Comparison of ENCODE assay signal across 28 cellular contexts in genomic region chr22:39296535-39296934, GRCh38. TPM values are rescaled to one million over a fixed set of nuclear protein-coding genes. Genes with fewer than 3 reads are reported as not detected.
DNase-seq lines count a peak whose midpoint lies in the region; ATAC-seq and TF ChIP-seq lines count a peak whose summit lies in the region.
"Had no signal": no experiment of that assay in that cellular context is flagged by ENCODE, and none has a peak within 500 bp of the region (broad histone marks: within the 10 kb centered on the region; RNA-seq: fewer than 3 reads in every experiment).

No MANE protein-coding gene starts in this region.

- no peak for ATAC-seq in IMR-90 (ENCODE audit: low read depth)
- no peak for ATAC-seq in WTC11
- no peak for ATAC-seq in stimulated activated effector memory CD8-positive, alpha-beta T cell treated with anti-CD3 and anti-CD28 coated beads, Interleukin-12 subunit alpha, Interleukin-12 subunit beta, amount 100 ng/mL, for 72 hours
- no peak for ATAC-seq in upper lobe of left lung (ENCODE audit: low FRiP score in 2 of 2)
- no peak for ATAC-seq in stimulated activated naive CD8-positive, alpha-beta T cell treated with anti-CD3 and anti-CD28 coated beads, Interleukin-15, amount 100 ng/mL, for 72 hours
- ATAC-seq in HG02938 (IDR thresholded peaks at IDR 0.05; ENCODE audit: unreplicated experiment), result no peak
- ATAC-seq: sciatic nerve, T-cell had no signal

- no peaks in the 10 kb centered on the region for H3K27me3 ChIP-seq in IMR-90 (ENCODE audit: control insufficient read depth, insufficient read depth, low read length)
- H3K27me3 ChIP-seq in mesenchymal stem cell (ENCODE audit: control insufficient read depth in 1 of 2, insufficient read depth in 1 of 2, low read length in 2 of 2), result peaks cover 0 to 50% of the 10 kb centered on the region in 2 experiments
- H3K27me3 ChIP-seq in upper lobe of left lung, result no peaks in the 10 kb centered on the region
- H3K27me3 ChIP-seq: BLaER1, thyroid gland had no signal

- DNase-seq in IMR-90 (no peak), WTC11 (ENCODE audit: low spot score) (no peak), mesenchymal stem cell (no peak), upper lobe of left lung (no peak), NOMO-1 treated with dmso at 0.1 percent for 144 hours (lab: John Stamatoyannopoulos, UW; ENCODE audit: unreplicated experiment) (no peak)
- DNase-seq in stimulated activated effector memory CD8-positive, alpha-beta T cell treated with anti-CD3 and anti-CD28 coated beads, Interleukin-12 subunit alpha, Interleukin-12 subunit beta, amount 100 ng/mL, for 72 hours (ENCODE audit: low spot score in 2 of 2), result no peak
- no peak for DNase-seq in stimulated activated naive CD8-positive, alpha-beta T cell treated with anti-CD3 and anti-CD28 coated beads, Interleukin-15, amount 100 ng/mL, for 72 hours
- DNase-seq: activated B cell treated with CpG ODN at 0.5 μM for 24 hours; activated CD4-positive, alpha-beta T cell treated with anti-CD3 and anti-CD28 coated beads, Interleukin-2, amount 10 ng/mL, durations not matched to agents 7 days and 5 days; activated gamma-delta T cell treated with Interleukin-2 at 50 U/mL for 16 hours; activated naive CD8-positive, alpha-beta T cell treated with anti-CD3 and anti-CD28 coated beads, Interleukin-2, amount 10 ng/mL, durations not matched to agents 7 days and 5 days; activated T-cell treated with anti-CD3 and anti-CD28 coated beads, Interleukin-2, amount 50 U/mL, for 24 hours; dermis blood vessel endothelial cell; foreskin melanocyte; HCEC 1CT; Karpas-422; MV-4-11; NCI-H1436; NCI-H82; stimulated activated CD8-positive, alpha-beta memory T cell treated with anti-CD3 and anti-CD28 coated beads, Interleukin-4, amount 100 ng/mL, for 48 hours; T-cell; thyroid gland had no signal

- in situ Hi-C loops in IMR-90 (cut with MboI; ENCODE audit: low sequenced_read_pairs), result no loop called here

- no peak overlapping the region for H3K14ac ChIP-seq in IMR-90 (replicated peaks; ENCODE audit: low read depth, low read length)
- H3K14ac ChIP-seq in mesenchymal stem cell (ENCODE audit: low read length in 2 of 2), result no peak overlapping the region

- H3K23ac ChIP-seq in IMR-90 (ENCODE audit: low read depth, low read length) (no peak overlapping the region), mesenchymal stem cell (ENCODE audit: low read length in 2 of 2) (no peak overlapping the region)

- H4K8ac ChIP-seq in IMR-90 (ENCODE audit: low read depth in 2 of 2, low read length in 2 of 2), result no peak overlapping the region
- no peak overlapping the region for H4K8ac ChIP-seq in mesenchymal stem cell (ENCODE audit: low read length)

- no peak overlapping the region for H3K56ac ChIP-seq in IMR-90 (ENCODE audit: extremely low read depth, insufficient read depth, low read length)

- H3K18ac ChIP-seq in IMR-90 (ENCODE audit: low read depth, low read length), result no peak overlapping the region
- H3K18ac ChIP-seq in mesenchymal stem cell (ENCODE audit: low read depth in 1 of 2, low read length in 2 of 2), result peak overlapping the region in 1 of 2 experiments; percentile 1

- H3K4me3 ChIP-seq in IMR-90 (ENCODE audit: insufficient read depth, low read depth, low read length) (no peak overlapping the region), mesenchymal stem cell (ENCODE audit: insufficient read depth in 1 of 2, low read depth in 1 of 2, low read length in 2 of 2) (no peak overlapping the region), upper lobe of left lung (no peak overlapping the region)
- H3K4me3 ChIP-seq: BLaER1, GM12878, lung, thyroid gland had no signal

- H4K5ac ChIP-seq in IMR-90 (ENCODE audit: low read depth, low read length), result no peak overlapping the region

- no TSS peak for BruUV-seq in IMR-90 (replicated peaks; lab: Mats Ljungman, UMichigan)

- H2BK5ac ChIP-seq in IMR-90 (ENCODE audit: low read depth, low read length, poor library complexity, severe bottlenecking) (no peak overlapping the region), mesenchymal stem cell (ENCODE audit: low read depth, low read length, poor library complexity, severe bottlenecking) (peak overlapping the region; percentile 46)

- H3K4me2 ChIP-seq in IMR-90 (ENCODE audit: low read depth, low read length), result no peak overlapping the region
- H3K4me2 ChIP-seq in mesenchymal stem cell (ENCODE audit: low read length, poor library complexity, severe bottlenecking), result no peak overlapping the region

- intact Hi-C loops in IMR-90 (cut with micrococcal nuclease), result no loop called here

- H3K9ac ChIP-seq in IMR-90 (ENCODE audit: low read depth, low read length), result no peak overlapping the region
- no peak overlapping the region for H3K9ac ChIP-seq in mesenchymal stem cell (ENCODE audit: low read length)

- no peaks in the 10 kb centered on the region for H3K79me1 ChIP-seq in IMR-90 (ENCODE audit: low read depth in 1 of 2, low read length in 2 of 2)
- H3K79me1 ChIP-seq in mesenchymal stem cell (replicated peaks; ENCODE audit: low read length, poor library complexity, severe bottlenecking), result no peaks in the 10 kb centered on the region

- no CpG with 5 or more reads among the region's 6 CpGs for WGBS in IMR-90 (ENCODE audit: extremely low coverage in 2 of 2, insufficient read length in 1 of 2), 2 experiments
- 88% methylated on average over 6 of the region's 6 CpGs for WGBS in mesenchymal stem cell
- WGBS in upper lobe of left lung, 2 donors, result 77 to 81% methylated on average over 5 to 6 of the region's 6 CpGs

- H2BK15ac ChIP-seq in IMR-90 (ENCODE audit: low read depth, low read length) (no peak overlapping the region), mesenchymal stem cell (ENCODE audit: low read depth, poor library complexity, severe bottlenecking) (peak overlapping the region; percentile 2)

- H4K91ac ChIP-seq in IMR-90 (ENCODE audit: insufficient read depth, low read depth, low read length) (0 out of 2 replicates have a peak overlapping the region, but pooled peaks have one; percentile 61), mesenchymal stem cell (ENCODE audit: low read length) (no peak overlapping the region)

- CTCF ChIA-PET in IMR-90 (lab: Yijun Ruan, JAX), result no interaction called here
- CTCF ChIA-PET in WTC11 (lab: Charles Lee), result interaction anchor here (0.9 to 4.4 kb wide), 10 partner anchors 10 to 528 kb away, joined by 3 to 30 read pairs (median 6); no protein-coding TSS in a partner anchor

- H3K27me3 Mint-ChIP-seq in WTC11 (ENCODE audit: low read depth), result no peaks in the 10 kb centered on the region; the same call in 1 of the 2 replicates
- H3K27me3 Mint-ChIP-seq in stimulated activated naive CD8-positive, alpha-beta T cell treated with anti-CD3 and anti-CD28 coated beads, Interleukin-15, amount 100 ng/mL, for 72 hours, result peaks cover 46% of the 10 kb centered on the region
- H3K27me3 Mint-ChIP-seq: activated B cell treated with CpG ODN at 0.5 μM for 24 hours had no signal

- peaks cover 45% of the 10 kb centered on the region for H3K4me1 Mint-ChIP-seq in WTC11
- H3K4me1 Mint-ChIP-seq in stimulated activated effector memory CD8-positive, alpha-beta T cell treated with anti-CD3 and anti-CD28 coated beads, Interleukin-12 subunit alpha, Interleukin-12 subunit beta, amount 100 ng/mL, for 72 hours, result peaks cover 19% of the 10 kb centered on the region
- H3K4me1 Mint-ChIP-seq in stimulated activated naive CD8-positive, alpha-beta T cell treated with anti-CD3 and anti-CD28 coated beads, Interleukin-15, amount 100 ng/mL, for 72 hours, result peaks cover 24% of the 10 kb centered on the region

- no peak for TF ChIP-seq RAD21 in IMR-90 (IDR thresholded peaks at IDR 0.05; ENCODE audit: low read length)

- H2BK20ac ChIP-seq in IMR-90 (ENCODE audit: low read depth, low read length), result no peak overlapping the region

- H3K4ac ChIP-seq in IMR-90 (ENCODE audit: low read depth, low read length) (peak overlapping the region; percentile 36; the same call in 1 of the 2 replicates), mesenchymal stem cell (ENCODE audit: low read depth in 1 of 2, low read length in 2 of 2) (no peak overlapping the region)

- H2AFZ ChIP-seq in IMR-90 (replicated peaks; ENCODE audit: low read length, poor library complexity), result no peak overlapping the region
- H2AFZ ChIP-seq in mesenchymal stem cell (ENCODE audit: low read depth, low read length), result no peak overlapping the region

- H2AK9ac ChIP-seq in IMR-90 (replicated peaks; ENCODE audit: low read depth, low read length, poor library complexity), result no peak overlapping the region

- H3K27ac ChIP-seq in IMR-90 (ENCODE audit: insufficient read depth, low read length), result no peak overlapping the region
- no peak overlapping the region for H3K27ac ChIP-seq in mesenchymal stem cell (ENCODE audit: low read length, poor library complexity, severe bottlenecking)
- H3K27ac ChIP-seq in upper lobe of left lung, result no peak overlapping the region

- H3K36me3 ChIP-seq in IMR-90 (ENCODE audit: control insufficient read depth, insufficient read depth, low read length) (no peaks in the 10 kb centered on the region), mesenchymal stem cell (ENCODE audit: control insufficient read depth in 1 of 2, insufficient read depth in 2 of 2, low read depth in 1 of 2, low read length in 2 of 2) (no peaks in the 10 kb centered on the region), upper lobe of left lung (no peaks in the 10 kb centered on the region)
- H3K36me3 ChIP-seq: BLaER1, thyroid gland had no signal

- dilution Hi-C loops in IMR-90 (cut with HindIII; ENCODE audit: low sequenced_read_pairs, unreplicated experiment), result no loop called here

- 0 out of 2 replicates have a peak overlapping the region, but pooled peaks have one; percentile 71 for H3K27ac Mint-ChIP-seq in WTC11
- H3K27ac Mint-ChIP-seq in stimulated activated effector memory CD8-positive, alpha-beta T cell treated with anti-CD3 and anti-CD28 coated beads, Interleukin-12 subunit alpha, Interleukin-12 subunit beta, amount 100 ng/mL, for 72 hours, result peak overlapping the region; percentile 32
- no peak overlapping the region for H3K27ac Mint-ChIP-seq in stimulated activated naive CD8-positive, alpha-beta T cell treated with anti-CD3 and anti-CD28 coated beads, Interleukin-15, amount 100 ng/mL, for 72 hours
- H3K27ac Mint-ChIP-seq: activated B cell treated with CpG ODN at 0.5 μM for 24 hours; activated CD4-positive, alpha-beta T cell treated with anti-CD3 and anti-CD28 coated beads, Interleukin-2, amount 10 ng/mL, durations not matched to agents 7 days and 5 days; activated naive CD8-positive, alpha-beta T cell treated with anti-CD3 and anti-CD28 coated beads, Interleukin-2, amount 10 ng/mL, durations not matched to agents 7 days and 5 days; activated T-cell treated with anti-CD3 and anti-CD28 coated beads, Interleukin-2, amount 50 U/mL, for 24 hours; T-cell had no signal

- TF ChIP-seq POLR2A in IMR-90 (IDR thresholded peaks at IDR 0.05; ENCODE audit: low read depth, low read length) (no peak), upper lobe of left lung (IDR thresholded peaks at IDR 0.05) (no peak)

- POLR2A ChIA-PET in IMR-90 (lab: Charles Lee; ENCODE audit: unreplicated experiment) (no interaction called here), WTC11 (lab: Charles Lee) (no interaction called here)

- no peak for TF ChIP-seq EP300 in upper lobe of left lung (IDR thresholded peaks at IDR 0.05)

- no peaks in the 10 kb centered on the region for H3K9me3 ChIP-seq in IMR-90 (ENCODE audit: control insufficient read depth, insufficient read depth, low read length)
- H3K9me3 ChIP-seq in mesenchymal stem cell (ENCODE audit: control insufficient read depth, low read length), result no peaks in the 10 kb centered on the region
- H3K9me3 ChIP-seq in upper lobe of left lung, result no peaks in the 10 kb centered on the region
- H3K9me3 ChIP-seq: BLaER1, thyroid gland had no signal

- no peak overlapping the region for H2AK5ac ChIP-seq in IMR-90 (ENCODE audit: low read depth, low read length)
- H2AK5ac ChIP-seq in mesenchymal stem cell (ENCODE audit: low read length, severe bottlenecking), result peak overlapping the region; percentile 6

- no peaks in the 10 kb centered on the region; the same call in 1 of the 2 replicates for H3K9me3 Mint-ChIP-seq in WTC11
- no peaks in the 10 kb centered on the region for H3K9me3 Mint-ChIP-seq in stimulated activated effector memory CD8-positive, alpha-beta T cell treated with anti-CD3 and anti-CD28 coated beads, Interleukin-12 subunit alpha, Interleukin-12 subunit beta, amount 100 ng/mL, for 72 hours
- H3K9me3 Mint-ChIP-seq in stimulated activated naive CD8-positive, alpha-beta T cell treated with anti-CD3 and anti-CD28 coated beads, Interleukin-15, amount 100 ng/mL, for 72 hours, result no peaks in the 10 kb centered on the region
- H3K9me3 Mint-ChIP-seq: activated B cell treated with CpG ODN at 0.5 μM for 24 hours; activated CD4-positive, alpha-beta T cell treated with anti-CD3 and anti-CD28 coated beads, Interleukin-2, amount 10 ng/mL, durations not matched to agents 7 days and 5 days; activated naive CD8-positive, alpha-beta T cell treated with anti-CD3 and anti-CD28 coated beads, Interleukin-2, amount 10 ng/mL, durations not matched to agents 7 days and 5 days; activated T-cell treated with anti-CD3 and anti-CD28 coated beads, Interleukin-2, amount 50 U/mL, for 24 hours; central memory CD8-positive, alpha-beta T cell; T-cell had no signal

- H3K9me1 ChIP-seq in IMR-90 (ENCODE audit: insufficient read depth, low read length), result 0 out of 2 replicates have a peak, but pooled peaks cover 6% of the 10 kb centered on the region

- no peak overlapping the region for H3K4me3 Mint-ChIP-seq in WTC11
- H3K4me3 Mint-ChIP-seq in stimulated activated effector memory CD8-positive, alpha-beta T cell treated with anti-CD3 and anti-CD28 coated beads, Interleukin-12 subunit alpha, Interleukin-12 subunit beta, amount 100 ng/mL, for 72 hours, result no peak overlapping the region
- no peak overlapping the region for H3K4me3 Mint-ChIP-seq in stimulated activated naive CD8-positive, alpha-beta T cell treated with anti-CD3 and anti-CD28 coated beads, Interleukin-15, amount 100 ng/mL, for 72 hours
- H3K4me3 Mint-ChIP-seq: activated B cell treated with CpG ODN at 0.5 μM for 24 hours; activated CD4-positive, alpha-beta T cell treated with anti-CD3 and anti-CD28 coated beads, Interleukin-2, amount 10 ng/mL, durations not matched to agents 7 days and 5 days; activated naive CD8-positive, alpha-beta T cell treated with anti-CD3 and anti-CD28 coated beads, Interleukin-2, amount 10 ng/mL, durations not matched to agents 7 days and 5 days; activated T-cell treated with anti-CD3 and anti-CD28 coated beads, Interleukin-2, amount 50 U/mL, for 24 hours; central memory CD8-positive, alpha-beta T cell; T-cell had no signal

- peak overlapping the region in 1 of 2 experiments; percentile 19 for H2BK12ac ChIP-seq in mesenchymal stem cell (ENCODE audit: low read length in 2 of 2)

- TF ChIP-seq CTCF in IMR-90 (conservative IDR thresholded peaks at IDR 0.05; ENCODE audit: low read depth, low read length), result no peak
- TF ChIP-seq CTCF in WTC11 (IDR thresholded peaks at IDR 0.05), result no peak
- TF ChIP-seq CTCF in upper lobe of left lung (IDR thresholded peaks at IDR 0.05), result no peak

- H4K20me1 ChIP-seq in IMR-90 (ENCODE audit: insufficient read depth, low read length), result no peaks in the 10 kb centered on the region

- H3K4me1 ChIP-seq in IMR-90 (ENCODE audit: control insufficient read depth, insufficient read depth, low read length) (peaks cover 22% of the 10 kb centered on the region), mesenchymal stem cell (ENCODE audit: control insufficient read depth, insufficient read depth, low read depth, low read length) (peaks cover 58% of the 10 kb centered on the region), upper lobe of left lung (peaks cover 50 to 62% (median 52%) of the 10 kb centered on the region in 4 donors)

- H3K36me3 Mint-ChIP-seq in WTC11, result no peaks in the 10 kb centered on the region; the same call in 1 of the 2 replicates
- H3K36me3 Mint-ChIP-seq in stimulated activated effector memory CD8-positive, alpha-beta T cell treated with anti-CD3 and anti-CD28 coated beads, Interleukin-12 subunit alpha, Interleukin-12 subunit beta, amount 100 ng/mL, for 72 hours, result peaks cover 8% of the 10 kb centered on the region
- H3K36me3 Mint-ChIP-seq: activated naive CD8-positive, alpha-beta T cell treated with anti-CD3 and anti-CD28 coated beads, Interleukin-2, amount 10 ng/mL, durations not matched to agents 7 days and 5 days; T-cell had no signal

- H2BK120ac ChIP-seq in IMR-90 (ENCODE audit: low read depth, low read length), result no peak overlapping the region
- no peak overlapping the region for H2BK120ac ChIP-seq in mesenchymal stem cell (ENCODE audit: low read depth, low read length)

RNA-seq across cellular contexts. Expression of gene RPL3, which starts 22.9 kb away (rescaled TPM):
- total RNA-seq in IMR-90 (2012; rRNA removed) (2,871 and 3,750 TPM in 2 replicates), WTC11 (2021) (3,009 to 3,279 TPM (median 3,249 TPM) in 3 replicates), upper lobe of left lung (1,000 to 10,000 TPM; 1,194 to 1,833 (median 1,624) TPM)
- 3,097 and 3,312 TPM in 2 replicates for polyA plus RNA-seq in IMR-90 (2012; rRNA removed)
- polyA plus RNA-seq in IMR-90 (2012; cell fraction: cytosol; rRNA removed), result 2,912 and 3,812 TPM in 2 replicates
- polyA plus RNA-seq in IMR-90 (2012; cell fraction: nucleus; rRNA removed; ENCODE audit: low replicate concordance), result 2,181 and 2,704 TPM in 2 replicates
- polyA plus RNA-seq in mesenchymal stem cell (2013, experiment 1 of 2), result 1,826 TPM
- 1,787 TPM for polyA plus RNA-seq in mesenchymal stem cell (2013, experiment 2 of 2)

RNA-seq across cellular contexts. Expression of gene PDGFB, which starts 51.8 kb away (rescaled TPM):
- not detected in 2 replicates for total RNA-seq in IMR-90 (2012; rRNA removed)
- 0.07 and 0.09 TPM in 2 replicates for polyA plus RNA-seq in IMR-90 (2012; rRNA removed)
- 0.09 and 0.10 TPM in 2 replicates for polyA plus RNA-seq in IMR-90 (2012; cell fraction: cytosol; rRNA removed)
- polyA plus RNA-seq in IMR-90 (2012; cell fraction: nucleus; rRNA removed; ENCODE audit: low replicate concordance), result 0.06 and 0.09 TPM in 2 replicates
- 6.8 to 9.2 TPM (median 7.7 TPM) in 3 replicates for total RNA-seq in WTC11 (2021)
- polyA plus RNA-seq in mesenchymal stem cell (2013, experiment 1 of 2), result 3.4 TPM
- polyA plus RNA-seq in mesenchymal stem cell (2013, experiment 2 of 2), result 3.6 TPM
- total RNA-seq in upper lobe of left lung, result 10 to 100 TPM; 15.4 to 41.7 (median 24.1) TPM
- total RNA-seq: activated B cell treated with CpG ODN at 0.5 μM for 24 hours had no signal

RNA-seq across cellular contexts. Expression of gene SYNGR1, which starts 53.3 kb away (rescaled TPM):
- total RNA-seq in IMR-90 (2012; rRNA removed) (6.3 and 19.7 TPM in 2 replicates), WTC11 (2021) (26.5 to 35.3 TPM (median 28.7 TPM) in 3 replicates), upper lobe of left lung (10 to 100 TPM in 1 of 6 donors, 1 to 10 TPM in 5; 2.0 to 14.6 (median 5.3) TPM)
- polyA plus RNA-seq in IMR-90 (2012; rRNA removed), result 81.5 and 82.8 TPM in 2 replicates
- 12.5 and 103 TPM in 2 replicates for polyA plus RNA-seq in IMR-90 (2012; cell fraction: cytosol; rRNA removed)
- 69.4 and 179 TPM in 2 replicates for polyA plus RNA-seq in IMR-90 (2012; cell fraction: nucleus; rRNA removed; ENCODE audit: low replicate concordance)
- polyA plus RNA-seq in mesenchymal stem cell (2013, experiment 1 of 2), result 22.3 TPM
- polyA plus RNA-seq in mesenchymal stem cell (2013, experiment 2 of 2), result 22.9 TPM

Comparison
In these comparisons a context has a peak if more than half of its experiments do, and no peak if none do; other contexts are left out.
1. H3K27ac Mint-ChIP-seq: peak in WTC11 (single experiment) and stimulated activated effector memory CD8-positive, alpha-beta T cell treated with anti-CD3 and anti-CD28 coated beads, Interleukin-12 subunit alpha, Interleukin-12 subunit beta, amount 100 ng/mL, for 72 hours (single experiment); none in stimulated activated naive CD8-positive, alpha-beta T cell treated with anti-CD3 and anti-CD28 coated beads, Interleukin-15, amount 100 ng/mL, for 72 hours (0 of 2).